In the genomic region with DNA sequence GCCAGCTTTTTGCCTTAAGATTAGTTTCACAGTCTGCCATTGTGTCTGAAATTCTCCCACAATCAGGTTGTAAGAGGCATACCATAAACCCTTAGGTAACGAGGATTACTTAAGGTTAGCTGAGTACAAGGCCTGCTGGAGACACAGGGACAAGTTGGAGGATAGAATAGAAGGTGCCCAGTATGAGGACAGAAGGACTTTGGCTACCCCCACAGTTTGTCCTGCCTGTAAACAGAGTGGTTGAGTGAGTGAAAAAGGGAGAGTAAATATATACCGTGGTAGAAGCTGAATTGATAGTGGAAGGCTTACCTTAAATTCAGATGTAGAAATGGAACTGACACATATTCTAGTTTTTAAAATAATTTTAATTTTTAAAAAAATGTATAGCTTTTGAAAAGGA, we compare ENCODE assay signal across 15 cellular contexts.
"Had no signal": no experiment of that assay in that cellular context is flagged by ENCODE, and none has a peak within 500 bp of the region (broad histone marks: within the 10 kb centered on the region; RNA-seq: fewer than 3 reads in every experiment).

No MANE protein-coding gene starts in this region.

- H3K27me3 Mint-ChIP-seq: activated CD4-positive, alpha-beta memory T cell treated with anti-CD3 and anti-CD28 coated beads, Interleukin-2, amount 10 ng/mL, durations not matched to agents 7 days and 5 days had no signal

- H3K9me3 ChIP-seq: stomach, testis had no signal

- DNase-seq: activated CD4-positive, alpha-beta memory T cell treated with anti-CD3 and anti-CD28 coated beads, Interleukin-2, amount 10 ng/mL, durations not matched to agents 7 days and 5 days; activated CD4-positive, CD25-positive, alpha-beta regulatory T cell treated with anti-CD3 and anti-CD28 coated beads, Interleukin-2, amount 50 U/mL, for 72 hours; activated CD8-positive, alpha-beta memory T cell treated with anti-CD3 and anti-CD28 coated beads, Interleukin-2, amount 50 U/mL, for 4 hours; activated naive CD4-positive, alpha-beta T cell; dorsolateral prefrontal cortex; left colon; mammary epithelial cell; natural killer cell; nucleus accumbens; right cardiac atrium; small intestine; stomach; T-helper 9 cell; testis had no signal

- H3K4me3 ChIP-seq: dorsolateral prefrontal cortex, SK-N-MC, stomach, testis had no signal

- H3K27me3 ChIP-seq: dorsolateral prefrontal cortex, stomach, testis had no signal

- H3K36me3 Mint-ChIP-seq: natural killer cell had no signal

- H3K27ac Mint-ChIP-seq: activated CD4-positive, alpha-beta memory T cell treated with anti-CD3 and anti-CD28 coated beads, Interleukin-2, amount 10 ng/mL, durations not matched to agents 7 days and 5 days had no signal

- H3K27ac ChIP-seq: dorsolateral prefrontal cortex, SK-N-MC, stomach, testis had no signal

- H3K4me3 Mint-ChIP-seq: activated CD4-positive, alpha-beta memory T cell treated with anti-CD3 and anti-CD28 coated beads, Interleukin-2, amount 10 ng/mL, durations not matched to agents 7 days and 5 days; natural killer cell had no signal

- H3K9me3 Mint-ChIP-seq: activated CD4-positive, alpha-beta memory T cell treated with anti-CD3 and anti-CD28 coated beads, Interleukin-2, amount 10 ng/mL, durations not matched to agents 7 days and 5 days; natural killer cell had no signal

- ATAC-seq: left colon, natural killer cell, right cardiac atrium had no signal
